ENCODE assay signal across 23 cellular contexts in genomic region chr10:60952067-60952845, GRCh38.
"Had no signal": no experiment of that assay in that cellular context is flagged by ENCODE, and none has a peak within 500 bp of the region (broad histone marks: within the 10 kb centered on the region; RNA-seq: fewer than 3 reads in every experiment).

No MANE protein-coding gene starts in this region.

- H3K27ac Mint-ChIP-seq: dendritic cell treated with granulocyte-macrophage colony-stimulating factor and Interleukin-4, amounts not matched to agents 40 ng/mL and 50 ng/mL, for 4 days; effector memory CD8-positive, alpha-beta T cell; immature natural killer cell; memory B cell; natural killer cell treated with Interleukin-12 subunit alpha and Interleukin-12 subunit beta and Interleukin-15 and Interleukin-18, amount 100 ng/mL, for 72 hours; neural progenitor cell; type B pancreatic cell had no signal

- H3K9me3 Mint-ChIP-seq: dendritic cell treated with granulocyte-macrophage colony-stimulating factor and Interleukin-4, amounts not matched to agents 40 ng/mL and 50 ng/mL, for 4 days; effector memory CD8-positive, alpha-beta T cell; immature natural killer cell; memory B cell; natural killer cell treated with Interleukin-12 subunit alpha and Interleukin-12 subunit beta and Interleukin-15 and Interleukin-18, amount 100 ng/mL, for 72 hours; neural progenitor cell; type B pancreatic cell had no signal

- H3K27me3 Mint-ChIP-seq: type B pancreatic cell had no signal

- H3K9me3 ChIP-seq: esophagus squamous epithelium, gastroesophageal sphincter, left ventricle myocardium inferior, lower lobe of right lung, ovary, right atrium auricular region, suprapubic skin, thyroid gland had no signal

- H3K27me3 ChIP-seq: esophagus squamous epithelium, gastroesophageal sphincter, neural progenitor cell, ovary, right atrium auricular region, suprapubic skin, thyroid gland had no signal

- H2AFZ ChIP-seq: neural progenitor cell had no signal

- H3K4me1 Mint-ChIP-seq: memory B cell, neural progenitor cell had no signal

- H3K36me3 Mint-ChIP-seq: immature natural killer cell; memory B cell; natural killer cell treated with Interleukin-12 subunit alpha and Interleukin-12 subunit beta and Interleukin-15 and Interleukin-18, amount 100 ng/mL, for 72 hours; neural progenitor cell; type B pancreatic cell had no signal

- ATAC-seq: effector memory CD8-positive, alpha-beta T cell; gastroesophageal sphincter; natural killer cell treated with Interleukin-12 subunit alpha and Interleukin-12 subunit beta and Interleukin-15 and Interleukin-18, amount 100 ng/mL, for 72 hours had no signal

- FAIRE-seq: keratinocyte, urothelium cell line had no signal

- H3K4me3 Mint-ChIP-seq: dendritic cell treated with granulocyte-macrophage colony-stimulating factor and Interleukin-4, amounts not matched to agents 40 ng/mL and 50 ng/mL, for 4 days; effector memory CD8-positive, alpha-beta T cell; immature natural killer cell; memory B cell; natural killer cell treated with Interleukin-12 subunit alpha and Interleukin-12 subunit beta and Interleukin-15 and Interleukin-18, amount 100 ng/mL, for 72 hours; neural progenitor cell; type B pancreatic cell had no signal

- DNase-seq: effector memory CD8-positive, alpha-beta T cell; esophagus squamous epithelium; glutamatergic neuron; immature natural killer cell; left ventricle myocardium inferior; lower lobe of right lung; nucleus accumbens; ovary; stimulated activated CD4-positive, alpha-beta T cell treated with anti-CD3 and anti-CD28 coated beads, Interleukin-2, amount 100 ng/mL, for 48 hours; stimulated activated naive CD4-positive, alpha-beta T cell treated with Interleukin-2 at 50 U/mL for 16 hours; thyroid gland had no signal

- H3K4me1 ChIP-seq: esophagus squamous epithelium, gastroesophageal sphincter, lower lobe of right lung, neural progenitor cell, right atrium auricular region, suprapubic skin, thyroid gland had no signal

- H3K4me2 ChIP-seq: neural progenitor cell, smooth muscle cell had no signal

- H3K27ac ChIP-seq: epithelial cell of prostate, esophagus squamous epithelium, gastroesophageal sphincter, left ventricle myocardium inferior, lower lobe of right lung, neural progenitor cell, ovary, right atrium auricular region, suprapubic skin, thyroid gland had no signal

- H3K36me3 ChIP-seq: esophagus squamous epithelium, gastroesophageal sphincter, left ventricle myocardium inferior, lower lobe of right lung, neural progenitor cell, ovary, right atrium auricular region, suprapubic skin, thyroid gland had no signal

- H3K4me3 ChIP-seq: esophagus squamous epithelium, gastroesophageal sphincter, left ventricle myocardium inferior, lower lobe of right lung, neural progenitor cell, ovary, right atrium auricular region, smooth muscle cell, suprapubic skin, thyroid gland had no signal
